Comparison of ENCODE assay signal across 17 cellular contexts in the genomic region with DNA sequence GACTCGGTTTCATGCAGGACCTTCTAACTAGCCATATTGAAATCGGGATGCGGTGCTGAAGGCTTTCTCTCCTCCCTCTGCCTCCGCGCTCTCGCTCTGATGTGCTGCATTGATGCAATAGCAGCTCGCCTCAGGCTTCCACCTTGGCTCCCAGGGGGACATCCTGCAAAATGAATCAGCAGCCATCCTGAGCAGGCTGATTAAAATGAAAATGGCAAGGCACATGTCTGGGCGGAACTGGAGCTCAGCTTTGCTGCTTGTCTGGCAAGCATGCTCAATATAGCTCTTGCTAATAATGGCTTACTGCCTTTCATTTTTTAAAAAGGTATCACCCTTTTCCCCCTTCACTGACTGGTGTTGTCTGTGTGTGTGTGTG. TPM values are rescaled to one million over a fixed set of nuclear protein-coding genes. Genes with fewer than 3 reads are reported as not detected.
DNase-seq lines count a peak whose midpoint lies in the region; ATAC-seq and TF ChIP-seq lines count a peak whose summit lies in the region.
"Had no signal": no experiment of that assay in that cellular context is flagged by ENCODE, and none has a peak within 500 bp of the region (broad histone marks: within the 10 kb centered on the region; RNA-seq: fewer than 3 reads in every experiment).

No MANE protein-coding gene starts in this region.

- no peak overlapping the region for H3K27ac ChIP-seq in ovary
- H3K27ac ChIP-seq: C4-2B, hepatocyte, SJSA1 had no signal

- ATAC-seq in GM18909 (IDR thresholded peaks at IDR 0.05; ENCODE audit: poor library complexity, unreplicated experiment) = no peak
- ATAC-seq: activated CD4-positive, CD25-positive, alpha-beta regulatory T cell treated with anti-CD3 and anti-CD28 coated beads, Interleukin-2, amount 50 U/mL, for 24 hours had no signal

- H3K27me3 Mint-ChIP-seq in brain (no peaks in the 10 kb centered on the region), neural crest cell (ENCODE audit: low read depth) (peaks cover 52% of the 10 kb centered on the region)
- H3K27me3 Mint-ChIP-seq: activated T-cell treated with anti-CD3 and anti-CD28 coated beads, Interleukin-2, amount 50 U/mL, for 24 hours had no signal

- no peak for TF ChIP-seq EP300 in ovary (IDR thresholded peaks at IDR 0.05)

- peak; percentile 3 for DNase-seq in HT1080 (ENCODE audit: low read depth)
- DNase-seq in NCI-H345 (lab: John Stamatoyannopoulos, UW) = peak; percentile 98
- DNase-seq in neural crest cell (ENCODE audit: low read depth, low spot score) = no peak
- DNase-seq in ovary = no peak
- DNase-seq in germinal center (ENCODE audit: low spot score) = no peak
- DNase-seq in NOMO-1 (lab: John Stamatoyannopoulos, UW; ENCODE audit: unreplicated experiment in 2 of 2) = no peak
- DNase-seq: activated T-cell treated with anti-CD3 and anti-CD28 coated beads, Interleukin-2, amount 50 U/mL, for 24 hours; GOT3; NCI-H1105 treated with DMSO at 0.1 percent for 48 hours had no signal

- H3K4me1 ChIP-seq in ovary (ENCODE audit: insufficient read depth) = no peaks in the 10 kb centered on the region
- H3K4me1 ChIP-seq: SJSA1 had no signal

- intact Hi-C loops in ovary (cut with DNase I) = no loop called here

- H3K36me3 Mint-ChIP-seq in brain (peaks cover 6% of the 10 kb centered on the region), neural crest cell (ENCODE audit: low read depth) (peaks cover 3% of the 10 kb centered on the region)

- H3K9me3 Mint-ChIP-seq in brain (peaks cover 8 to 18% (median 15%) of the 10 kb centered on the region in 5 experiments), neural crest cell (peaks cover 6% of the 10 kb centered on the region)

- TF ChIP-seq POLR2A in ovary (IDR thresholded peaks at IDR 0.05) = no peak

- 61 to 73% (median 66%) methylated on average over 8 of the region's 8 CpGs for WGBS in ovary, 3 donors

- no peak overlapping the region for H3K4me3 ChIP-seq in ovary
- H3K4me3 ChIP-seq: hepatocyte, SJSA1 had no signal

- H3K27ac Mint-ChIP-seq in brain (peak overlapping the region; percentile 77 to 98 (median 97)), neural crest cell (ENCODE audit: unreplicated experiment) (no peak overlapping the region)
- H3K27ac Mint-ChIP-seq: activated T-cell treated with anti-CD3 and anti-CD28 coated beads, Interleukin-2, amount 50 U/mL, for 24 hours had no signal

- no peaks in the 10 kb centered on the region for H3K36me3 ChIP-seq in ovary
- H3K36me3 ChIP-seq: SJSA1 had no signal

- H3K4me3 Mint-ChIP-seq in brain (peak overlapping the region; percentile 83 to 95 (median 87)), neural crest cell (peak overlapping the region; percentile 33)
- H3K4me3 Mint-ChIP-seq: activated T-cell treated with anti-CD3 and anti-CD28 coated beads, Interleukin-2, amount 50 U/mL, for 24 hours had no signal

- no peaks in the 10 kb centered on the region for H3K27me3 ChIP-seq in ovary
- H3K27me3 ChIP-seq: hepatocyte, SJSA1 had no signal

- H3K4me1 Mint-ChIP-seq in brain = peaks cover 52% of the 10 kb centered on the region
- peaks cover 16% of the 10 kb centered on the region for H3K4me1 Mint-ChIP-seq in neural crest cell

- H3K9me3 ChIP-seq in ovary = no peaks in the 10 kb centered on the region
- H3K9me3 ChIP-seq: SJSA1 had no signal

- TF ChIP-seq CTCF in brain (conservative IDR thresholded peaks at IDR 0.05) (no peak), neural crest cell (conservative IDR thresholded peaks at IDR 0.05) (no peak), ovary (IDR thresholded peaks at IDR 0.05) (no peak)

RNA-seq across cellular contexts. Expression of gene MYT1L, which starts 0.8 kb away (rescaled TPM):
- not detected in 2 replicates for total RNA-seq in HT1080 (2014; rRNA removed; shearing (Covaris generic))
- not detected in 2 replicates for polyA plus RNA-seq in HT1080 (2015; cell fraction: cytosol; rRNA removed)
- not detected in 2 replicates for polyA plus RNA-seq in HT1080 (2015; cell fraction: nucleus; rRNA removed)
- 16.3 TPM for polyA plus RNA-seq in brain (ENCODE audit: insufficient read depth, low read depth, low replicate concordance)
- 4.0 and 4.7 TPM in 2 replicates for total RNA-seq in neural crest cell
- total RNA-seq in ovary = not detected
- under 1 TPM in 1 of 2 donors, not detected in 1; 0.18 TPM for polyA plus RNA-seq in ovary
- total RNA-seq: HT-29, renal cortical epithelial cell had no signal

Comparison
In these comparisons a context has a peak if more than half of its experiments do, and no peak if none do; other contexts are left out.
1. DNase-seq: peak in HT1080 (single experiment) and NCI-H345 (single experiment); none in neural crest cell (single experiment), ovary (0 of 5), germinal center (single experiment) and NOMO-1 (0 of 2).